Comparison of ENCODE assay signal across 20 cellular contexts in genomic region chr7:72032934-72033333, GRCh38.
DNase-seq lines count a peak whose midpoint lies in the region.
"Had no signal": no experiment of that assay in that cellular context is flagged by ENCODE, and none has a peak within 500 bp of the region (broad histone marks: within the 10 kb centered on the region; RNA-seq: fewer than 3 reads in every experiment).

No MANE protein-coding gene starts in this region.

- peak overlapping the region; percentile 41 for H3K27ac ChIP-seq in angular gyrus (ENCODE audit: low read depth, low read length)
- H3K27ac ChIP-seq: gastroesophageal sphincter, lower lobe of right lung, neural progenitor cell, SJSA1, skin epidermis had no signal

- intact Hi-C loops in head of caudate nucleus (cut with DNase I) = no loop called here

- DNase-seq in head of caudate nucleus = peak in 31 of 42 donors; percentile 13 to 80 (median 41)
- DNase-seq in medulla oblongata (ENCODE audit: extremely low spot score) = peak; percentile 88
- DNase-seq in superior temporal gyrus (ENCODE audit: extremely low spot score) = peak; percentile 61
- no peak for DNase-seq in NCI-H1930 (lab: John Stamatoyannopoulos, UW)
- no peak for DNase-seq in activated CD4-positive, CD25-positive, alpha-beta regulatory T cell treated with anti-CD3 and anti-CD28 coated beads, Interleukin-2, amount 50 U/mL, for 72 hours
- no peak for DNase-seq in stimulated activated CD4-positive, alpha-beta T cell treated with anti-CD3 and anti-CD28 coated beads, Interleukin-4, amount 100 ng/mL, for 1 hour
- DNase-seq: activated CD4-positive, alpha-beta T cell treated with anti-CD3 and anti-CD28 coated beads, Interleukin-2, amount 50 U/mL, for 1 hour; activated naive CD4-positive, alpha-beta T cell treated with anti-CD3 and anti-CD28 coated beads for 36 hours; activated T-cell treated with anti-CD3 and anti-CD28 coated beads, Interleukin-2, amount 50 U/mL, for 72 hours; Calu3; DMS79 treated with DMSO at 0.1 percent for 48 hours; lower lobe of right lung; NCI-H1105 treated with DMSO at 0.1 percent for 48 hours; NCI-H2029 treated with DMSO at 0.1 percent for 48 hours; NCI-H2227 treated with DMSO at 0.1 percent for 48 hours had no signal

Comparison
In these comparisons a context has a peak if more than half of its experiments do, and no peak if none do; other contexts are left out.
1. DNase-seq: peak in head of caudate nucleus (31 of 42), medulla oblongata (single experiment) and superior temporal gyrus (single experiment); none in NCI-H1930 (0 of 2), activated CD4-positive, CD25-positive, alpha-beta regulatory T cell treated with anti-CD3 and anti-CD28 coated beads, Interleukin-2, amount 50 U/mL, for 72 hours (single experiment) and stimulated activated CD4-positive, alpha-beta T cell treated with anti-CD3 and anti-CD28 coated beads, Interleukin-4, amount 100 ng/mL, for 1 hour (single experiment).